12 cellular contexts compared by ENCODE assay signal in the genomic region with DNA sequence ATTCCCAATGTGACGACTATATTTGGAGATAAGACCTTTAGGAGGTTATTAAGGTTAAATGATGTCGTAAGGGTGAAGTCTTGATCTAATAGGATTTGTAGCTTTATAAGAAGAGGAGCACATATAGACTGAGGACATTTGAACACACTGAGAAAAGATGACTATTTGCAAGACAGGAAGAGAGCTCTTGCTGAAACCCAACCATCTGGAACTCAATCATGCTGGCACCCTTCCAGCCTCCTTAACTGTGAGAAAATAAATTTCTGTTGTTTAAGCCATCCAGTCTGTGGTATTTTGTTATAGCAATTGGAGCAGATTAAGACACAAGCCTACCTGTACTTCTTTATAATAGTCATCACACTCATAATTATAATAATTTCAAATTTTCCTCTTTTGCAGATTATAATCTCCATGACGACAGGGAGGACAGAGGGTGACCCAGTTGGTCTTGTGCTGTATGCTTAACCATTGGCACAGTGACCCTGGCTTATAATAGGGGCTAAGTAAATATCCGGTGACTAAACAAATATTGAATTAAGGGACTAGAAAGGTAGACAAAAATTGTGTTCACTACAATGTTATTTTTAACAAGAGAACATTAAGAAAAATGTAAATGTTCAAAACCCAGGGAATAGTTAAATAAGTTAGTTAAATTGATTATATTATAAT.
DNase-seq lines count a peak whose midpoint lies in the region; ATAC-seq and TF ChIP-seq lines count a peak whose summit lies in the region.
"Had no signal": no experiment of that assay in that cellular context is flagged by ENCODE, and none has a peak within 500 bp of the region (broad histone marks: within the 10 kb centered on the region; RNA-seq: fewer than 3 reads in every experiment).

No MANE protein-coding gene starts in this region.

- H3K36me3 ChIP-seq in Karpas-422 (ENCODE audit: insufficient read depth, low read length) = no peaks in the 10 kb centered on the region
- H3K36me3 ChIP-seq: thoracic aorta had no signal

- peak; percentile 60 for DNase-seq in COLO668 (lab: John Stamatoyannopoulos, UW; ENCODE audit: unreplicated experiment)
- peak; percentile 41 for DNase-seq in Karpas-422
- peak; percentile 92 for DNase-seq in NCI-H82 treated with DMSO at 0.1 percent for 48 hours (lab: John Stamatoyannopoulos, UW; ENCODE audit: unreplicated experiment)
- peak; percentile 48 for DNase-seq in fibroblast of the aortic adventitia (ENCODE audit: low read depth)
- no peak for DNase-seq in activated CD4-positive, CD25-positive, alpha-beta regulatory T cell (lab: John Stamatoyannopoulos, UW)
- DNase-seq in hepatic stellate cell (ENCODE audit: low spot score) = no peak
- DNase-seq: naive thymus-derived CD8-positive, alpha-beta T cell; NCI-H1048; stimulated activated CD4-positive, alpha-beta T cell treated with anti-CD3 and anti-CD28 coated beads, Interleukin-4, amount 100 ng/mL, for 1 hour had no signal

- H3K4me2 ChIP-seq in Karpas-422 (ENCODE audit: low read depth, low read length, poor library complexity, severe bottlenecking) = no peak overlapping the region

- no peaks in the 10 kb centered on the region for H3K79me2 ChIP-seq in Karpas-422 (ENCODE audit: low read length)

- 0 out of 2 replicates have a peak, but pooled peaks cover 3% of the 10 kb centered on the region for H3K4me1 ChIP-seq in Karpas-422 (ENCODE audit: low read length)

- H3K4me3 ChIP-seq in Karpas-422 (ENCODE audit: low read length) = no peak overlapping the region
- H3K4me3 ChIP-seq in fibroblast of the aortic adventitia (ENCODE audit: low read depth, low read length) = no peak overlapping the region
- H3K4me3 ChIP-seq: thoracic aorta had no signal

- no peak overlapping the region for H3K9ac ChIP-seq in Karpas-422 (ENCODE audit: low read length)

- ATAC-seq in HG03439 (IDR thresholded peaks at IDR 0.05; ENCODE audit: unreplicated experiment) (no peak), GM21737 (IDR thresholded peaks at IDR 0.05; ENCODE audit: unreplicated experiment) (no peak)
- ATAC-seq: naive thymus-derived CD8-positive, alpha-beta T cell had no signal

- no peak for TF ChIP-seq CTCF in fibroblast of the aortic adventitia (IDR thresholded peaks at IDR 0.05; ENCODE audit: insufficient read depth, low read length)

- H3K9me2 ChIP-seq in Karpas-422 (replicated peaks; ENCODE audit: insufficient read depth, low read length) = no peaks in the 10 kb centered on the region

- no peaks in the 10 kb centered on the region for H3K9me3 ChIP-seq in Karpas-422 (ENCODE audit: low read length)
- H3K9me3 ChIP-seq: thoracic aorta had no signal

- H2AFZ ChIP-seq in Karpas-422 (ENCODE audit: low read length) = no peak overlapping the region

- no peaks in the 10 kb centered on the region for H4K20me1 ChIP-seq in Karpas-422 (ENCODE audit: insufficient read depth, low read depth, low read length)

- no peak overlapping the region for H3K27ac ChIP-seq in Karpas-422 (ENCODE audit: low read length)
- H3K27ac ChIP-seq: thoracic aorta had no signal

- H3K27me3 ChIP-seq in Karpas-422 (ENCODE audit: low read length) = no peaks in the 10 kb centered on the region

Comparison
In these comparisons a context has a peak if more than half of its experiments do, and no peak if none do; other contexts are left out.
1. DNase-seq: peak in COLO668 (single experiment), Karpas-422 (single experiment), NCI-H82 treated with DMSO at 0.1 percent for 48 hours (single experiment) and fibroblast of the aortic adventitia (single experiment); none in activated CD4-positive, CD25-positive, alpha-beta regulatory T cell (0 of 4) and hepatic stellate cell (single experiment).